In genomic region chr12:110917467-110917866, GRCh38 we compare ENCODE assay signal across 13 cellular contexts. TPM values are rescaled to one million over a fixed set of nuclear protein-coding genes. Genes with fewer than 3 reads are reported as not detected.
DNase-seq lines count a peak whose midpoint lies in the region; ATAC-seq and TF ChIP-seq lines count a peak whose summit lies in the region.
"Had no signal": no experiment of that assay in that cellular context is flagged by ENCODE, and none has a peak within 500 bp of the region (broad histone marks: within the 10 kb centered on the region; RNA-seq: fewer than 3 reads in every experiment).

No MANE protein-coding gene starts in this region.

- H3K27me3 Mint-ChIP-seq in H9 (ENCODE audit: low read depth) (peaks cover 2% of the 10 kb centered on the region), endodermal cell (ENCODE audit: insufficient read depth) (no peaks in the 10 kb centered on the region)

- no peaks in the 10 kb centered on the region for H4K20me1 ChIP-seq in H9 (ENCODE audit: control insufficient read depth, insufficient read depth, insufficient read length)

- no peak overlapping the region for H3K23ac ChIP-seq in H9 (ENCODE audit: insufficient read length, low read depth, low read length)

- no peak overlapping the region for H3K27ac ChIP-seq in H9 (ENCODE audit: insufficient read length, low read depth, low read length)
- H3K27ac ChIP-seq in Panc1 (ENCODE audit: low read length): no peak overlapping the region
- no peak overlapping the region for H3K27ac ChIP-seq in endodermal cell (ENCODE audit: low read depth, low read length)

- no peak overlapping the region for H3T11ph ChIP-seq in H9 (ENCODE audit: low read length)

- no peaks in the 10 kb centered on the region for H3K79me1 ChIP-seq in H9 (ENCODE audit: insufficient read depth, low read depth, low read length, poor library complexity, severe bottlenecking)

- no peak overlapping the region for H3K56ac ChIP-seq in H9 (ENCODE audit: insufficient read length, low read depth, low read length)

- H3K4me3 ChIP-seq in Panc1 (ENCODE audit: low read depth in 2 of 2, low read length in 2 of 2) (no peak overlapping the region), endodermal cell (ENCODE audit: low read length) (no peak overlapping the region)

- H2BK5ac ChIP-seq in H9 (ENCODE audit: insufficient read length, low read length): no peak overlapping the region

- DNase-seq in H9 (no peak), Panc1 (ENCODE audit: low read depth, low spot score) (no peak), endodermal cell (peak; percentile 64), pulmonary artery endothelial cell (ENCODE audit: low read depth, low spot score) (peak; percentile 59)
- no peak for DNase-seq in activated CD4-positive, CD25-positive, alpha-beta regulatory T cell (lab: John Stamatoyannopoulos, UW)
- DNase-seq in stimulated activated CD4-positive, alpha-beta T cell treated with anti-CD3 and anti-CD28 coated beads, Interleukin-2, amount 100 ng/mL, for 24 hours: no peak
- DNase-seq: activated CD4-positive, alpha-beta T cell treated with anti-CD3 and anti-CD28 coated beads, Interleukin-2, amount 50 U/mL, for 4 hours; activated naive CD4-positive, alpha-beta T cell treated with anti-CD3 and anti-CD28 coated beads, Interleukin-2, amount 50 U/mL, for 16 hours; DMS 273 treated with DMSO at 0.1 percent for 48 hours; effector memory CD4-positive, alpha-beta T cell; NCI-H1105; NCI-H69 had no signal

- H3K4me2 ChIP-seq in H9 (ENCODE audit: insufficient read depth, insufficient read length, low read length): no peak overlapping the region

- no TSS peak for BruUV-seq in Panc1 (replicated peaks; lab: Mats Ljungman, UMichigan)

- no peak overlapping the region for H2BK20ac ChIP-seq in H9 (ENCODE audit: low read depth, low read length, poor library complexity, severe bottlenecking)

- H3K9ac ChIP-seq in H9 (ENCODE audit: extremely low read depth, insufficient read length, low read length) (no peak overlapping the region), endodermal cell (ENCODE audit: extremely low read depth, low read length, poor library complexity, severe bottlenecking) (no peak overlapping the region)

- in situ Hi-C loops in Panc1 (cut with HindIII; ENCODE audit: low pct_unique_long_range_greater_than_20kb, low sequenced_read_pairs): no loop called here

- H4K8ac ChIP-seq in H9 (replicated peaks; ENCODE audit: insufficient read length, low read depth, low read length): no peak overlapping the region

- H2BK120ac ChIP-seq in H9 (ENCODE audit: low read depth, low read length, poor library complexity, severe bottlenecking): no peak overlapping the region

- no peak overlapping the region for H2AK5ac ChIP-seq in H9 (ENCODE audit: insufficient read length, low read length)

- H3K4me1 ChIP-seq in H9 (ENCODE audit: insufficient read depth, low read length) (peaks cover under 1% of the 10 kb centered on the region; the same call in 1 of the 2 replicates), Panc1 (ENCODE audit: control insufficient read depth, insufficient read depth, low read length) (peaks cover 2% of the 10 kb centered on the region; the same call in 1 of the 2 replicates), endodermal cell (ENCODE audit: control insufficient read depth, insufficient read depth, low read length) (no peaks in the 10 kb centered on the region)

- TF ChIP-seq CTCF in H9 (conservative IDR thresholded peaks at IDR 0.05): no peak
- no peak for TF ChIP-seq CTCF in Panc1 (IDR thresholded peaks at IDR 0.05)
- TF ChIP-seq CTCF in endodermal cell (conservative IDR thresholded peaks at IDR 0.05): no peak

- no peak overlapping the region for H2AFZ ChIP-seq in H9 (ENCODE audit: low read length)

- H4K5ac ChIP-seq in H9 (ENCODE audit: insufficient read length, low read depth, low read length): no peak overlapping the region

- intact Hi-C loops in Panc1 (cut with micrococcal nuclease; ENCODE audit: unreplicated experiment): no loop called here

- CTCF ChIA-PET in Panc1 (lab: Charles Lee): no interaction called here

- no peaks in the 10 kb centered on the region for H3K36me3 ChIP-seq in Panc1 (ENCODE audit: control insufficient read depth, insufficient read depth, low read length)
- no peaks in the 10 kb centered on the region for H3K36me3 ChIP-seq in endodermal cell (ENCODE audit: control insufficient read depth, insufficient read depth, low read length)

- H3K4ac ChIP-seq in H9 (ENCODE audit: low read depth, low read length): no peak overlapping the region

- POLR2A ChIA-PET in Panc1 (lab: Charles Lee): interaction anchor here (1.2 kb wide), 1 partner anchor 90 kb away, joined by 3 read pairs; no protein-coding TSS in a partner anchor

- 0 out of 7 replicates have a peak, but pooled peaks cover 0 to 4% (median 0%) of the 10 kb centered on the region in 3 experiments for H3K36me3 Mint-ChIP-seq in H9 (ENCODE audit: insufficient read depth in 1 of 3, low read depth in 3 of 3)
- no peaks in the 10 kb centered on the region for H3K36me3 Mint-ChIP-seq in endodermal cell (ENCODE audit: low read depth)

- no peak overlapping the region for H2BK15ac ChIP-seq in H9 (ENCODE audit: low read depth, low read length)

- H3K4me1 Mint-ChIP-seq in H9 (peaks cover 37 to 43% of the 10 kb centered on the region in 2 experiments), endodermal cell (peaks cover under 1% of the 10 kb centered on the region)

- no peaks in the 10 kb centered on the region for H3K79me2 ChIP-seq in H9 (ENCODE audit: insufficient read depth, low read length)

- WGBS in H9 (ENCODE audit: extremely low coverage, insufficient read length, low lambda C conversion rate): no CpG with 5 or more reads among the region's 5 CpGs
- WGBS in endodermal cell (ENCODE audit: insufficient coverage in 1 of 2, insufficient read length in 1 of 2), 2 experiments: 79% methylated on average over 5 of the region's 5 CpGs

- ATAC-seq in Panc1 (peak; percentile 87), GM21529 (IDR thresholded peaks at IDR 0.05; ENCODE audit: unreplicated experiment) (no peak)

- no peaks in the 10 kb centered on the region for H3K23me2 ChIP-seq in H9 (ENCODE audit: insufficient read length, low read depth, low read length, poor library complexity, severe bottlenecking)

- H3K27ac Mint-ChIP-seq in H9 (peak overlapping the region in 2 of 3 experiments; percentile 31 to 57; a peak in 2 of 7 replicates), endodermal cell (peak overlapping the region; percentile 64)

- no peaks in the 10 kb centered on the region for H3K27me3 ChIP-seq in H9 (ENCODE audit: insufficient read depth, low read length)
- no peaks in the 10 kb centered on the region for H3K27me3 ChIP-seq in Panc1 (ENCODE audit: control insufficient read depth, insufficient read depth, low read length)
- no peaks in the 10 kb centered on the region for H3K27me3 ChIP-seq in endodermal cell (ENCODE audit: control insufficient read depth, insufficient read depth, low read length, poor library complexity, severe bottlenecking)

- no peak overlapping the region for H3K18ac ChIP-seq in H9 (ENCODE audit: insufficient read length, low read depth, low read length)

- no peak overlapping the region for H3K14ac ChIP-seq in H9 (ENCODE audit: insufficient read depth, low read length)

- H3K9me3 Mint-ChIP-seq in H9 (no peaks in the 10 kb centered on the region; a peak in 2 of 5 replicates), endodermal cell (no peaks in the 10 kb centered on the region)

- H2BK12ac ChIP-seq in H9 (ENCODE audit: insufficient read length, low read depth, low read length): no peak overlapping the region

- H3K4me3 Mint-ChIP-seq in H9 (no peak overlapping the region), endodermal cell (no peak overlapping the region)

- H4K91ac ChIP-seq in H9 (ENCODE audit: insufficient read length, low read depth, low read length): no peak overlapping the region

- no peaks in the 10 kb centered on the region for H3K9me3 ChIP-seq in H9 (ENCODE audit: control insufficient read depth, low read depth, low read length)
- H3K9me3 ChIP-seq in Panc1 (ENCODE audit: control insufficient read depth, insufficient read depth, low read depth, low read length): no peaks in the 10 kb centered on the region
- no peaks in the 10 kb centered on the region for H3K9me3 ChIP-seq in endodermal cell (ENCODE audit: control insufficient read depth, low read length)

RNA-seq across cellular contexts. Expression of gene MYL2, which starts 2.9 kb away (rescaled TPM):
- not detected in 2 replicates for total RNA-seq in H9 (2021)
- total RNA-seq in Panc1 (2021; ENCODE audit: unreplicated experiment): not detected
- not detected for polyA plus RNA-seq in Panc1 (2012; ENCODE audit: insufficient read length)
- under 1 TPM in 1 of 2 donors, not detected in 1; 0.89 TPM for total RNA-seq in endodermal cell
- polyA plus RNA-seq in endodermal cell (2013, experiment 1 of 2): not detected
- not detected for polyA plus RNA-seq in endodermal cell (2013, experiment 2 of 2)
- not detected in 2 replicates for total RNA-seq in pulmonary artery endothelial cell

Comparison
In these comparisons a context has a peak if more than half of its experiments do, and no peak if none do; other contexts are left out.
1. DNase-seq: peak in endodermal cell (single experiment) and pulmonary artery endothelial cell (single experiment); none in H9 (single experiment), Panc1 (single experiment), activated CD4-positive, CD25-positive, alpha-beta regulatory T cell (0 of 4) and stimulated activated CD4-positive, alpha-beta T cell treated with anti-CD3 and anti-CD28 coated beads, Interleukin-2, amount 100 ng/mL, for 24 hours (0 of 2).